1 cellular context compared by ENCODE assay signal in genomic region chr4:40825014-40825838, GRCh38.
TF ChIP-seq lines count a peak whose summit lies in the region.

No MANE protein-coding gene starts in this region.

TF ChIP-seq in GM23338, 12 proteins besides CTCF, POLR2A, EP300 and RAD21:
- TF ChIP-seq ZNF462 (CRISPR knock-in tag; IDR thresholded peaks at IDR 0.05) (no peak), JUNB (IDR thresholded peaks at IDR 0.05; ENCODE audit: unreplicated experiment) (no peak), EZH2phosphoT487 (IDR thresholded peaks at IDR 0.05; ENCODE audit: unreplicated experiment) (no peak), REST (IDR thresholded peaks at IDR 0.05; ENCODE audit: unreplicated experiment) (no peak), POLR2AphosphoS5 (IDR thresholded peaks at IDR 0.05; ENCODE audit: low read depth) (no peak)
